Comparison of ENCODE assay signal across 9 cellular contexts in the genomic region with DNA sequence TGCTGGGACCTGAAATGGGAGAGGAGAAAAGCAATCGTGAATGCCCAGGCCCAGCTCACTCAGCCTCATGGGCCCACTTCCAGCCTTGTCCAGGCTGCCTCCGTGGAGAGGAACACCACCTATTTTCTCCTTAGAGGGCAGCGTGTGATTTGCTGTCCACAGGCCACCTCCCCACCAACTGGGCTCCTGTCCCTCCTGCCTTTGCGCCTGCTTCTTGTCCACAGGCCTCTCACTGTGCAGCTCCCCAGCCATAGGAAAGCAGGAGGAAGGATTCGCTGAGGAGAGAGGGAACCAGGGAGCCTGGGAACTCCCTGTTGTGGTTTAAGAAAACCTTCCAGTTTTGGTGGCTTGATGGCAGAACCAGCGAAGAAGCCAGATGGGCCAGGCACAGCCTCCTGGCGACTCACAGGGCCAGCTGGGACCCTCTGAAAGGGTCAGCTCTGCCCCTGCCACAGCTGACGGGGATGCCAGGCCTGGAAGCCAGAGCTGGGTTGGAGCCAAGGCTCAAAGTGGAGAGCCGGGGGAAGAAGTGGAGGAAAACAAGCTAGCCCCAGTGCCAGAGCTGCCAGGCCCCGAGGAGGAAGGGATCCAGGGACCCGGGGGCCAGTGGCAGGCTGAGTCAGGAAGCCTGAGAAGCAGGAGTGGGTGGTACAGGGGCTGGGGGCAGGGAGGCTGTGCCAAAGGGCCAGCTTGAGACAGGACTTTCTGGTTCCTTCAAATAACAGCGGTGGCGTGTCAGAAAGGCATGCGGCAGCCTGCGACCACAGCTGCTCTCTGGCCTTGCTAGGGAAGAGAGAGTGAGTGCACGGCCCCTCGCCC.
DNase-seq lines count a peak whose midpoint lies in the region; ATAC-seq and TF ChIP-seq lines count a peak whose summit lies in the region.
"Had no signal": no experiment of that assay in that cellular context is flagged by ENCODE, and none has a peak within 500 bp of the region (broad histone marks: within the 10 kb centered on the region; RNA-seq: fewer than 3 reads in every experiment).

No MANE protein-coding gene starts in this region.

- H3K4me3 ChIP-seq in NT2/D1 (ENCODE audit: insufficient read length, low read depth) = no peak overlapping the region

- ATAC-seq in GM19328 (IDR thresholded peaks at IDR 0.05; ENCODE audit: unreplicated experiment) = no peak
- ATAC-seq in GM19023 (IDR thresholded peaks at IDR 0.05; ENCODE audit: unreplicated experiment) = no peak
- no peak for ATAC-seq in GM21367 (IDR thresholded peaks at IDR 0.05; ENCODE audit: unreplicated experiment)

- H3K36me3 ChIP-seq in NT2/D1 (ENCODE audit: insufficient read depth, insufficient read length, low read length) = peaks cover 55% of the 10 kb centered on the region

- H3K27ac ChIP-seq in epithelial cell of prostate = peak overlapping the region; percentile 99

- DNase-seq in Ammon's horn (ENCODE audit: low spot score) = peak; percentile 66
- no peak for DNase-seq in NT2/D1 (ENCODE audit: low read depth, low spot score)
- no peak for DNase-seq in epithelial cell of prostate (ENCODE audit: low read depth, low spot score)
- no peak for DNase-seq in nephron progenitor cell
- DNase-seq in KG1 (lab: John Stamatoyannopoulos, UW) = no peak

- peaks cover 43% of the 10 kb centered on the region for H3K4me1 Mint-ChIP-seq in nephron progenitor cell

- H3K36me3 Mint-ChIP-seq in nephron progenitor cell (ENCODE audit: low read depth) = no peaks in the 10 kb centered on the region

- H3K27me3 Mint-ChIP-seq in nephron progenitor cell (ENCODE audit: low read depth, poor library complexity) = no peaks in the 10 kb centered on the region
- H3K27me3 Mint-ChIP-seq: activated naive CD4-positive, alpha-beta T cell treated with anti-CD3 and anti-CD28 coated beads, Interleukin-2, amount 50 U/mL, for 24 hours had no signal

- no peak for TF ChIP-seq CTCF in nephron progenitor cell (IDR thresholded peaks at IDR 0.05)

- H3K9ac ChIP-seq in NT2/D1 (ENCODE audit: insufficient read length, low read depth) = peak overlapping the region; percentile 11

- no peak overlapping the region for H3K4me3 Mint-ChIP-seq in nephron progenitor cell
- H3K4me3 Mint-ChIP-seq: activated naive CD4-positive, alpha-beta T cell treated with anti-CD3 and anti-CD28 coated beads, Interleukin-2, amount 50 U/mL, for 24 hours had no signal

- no peaks in the 10 kb centered on the region for H3K9me3 ChIP-seq in NT2/D1 (ENCODE audit: insufficient read depth, low read length)

- no peaks in the 10 kb centered on the region for H3K9me3 Mint-ChIP-seq in nephron progenitor cell
- H3K9me3 Mint-ChIP-seq: activated naive CD4-positive, alpha-beta T cell treated with anti-CD3 and anti-CD28 coated beads, Interleukin-2, amount 50 U/mL, for 24 hours had no signal

- H3K4me1 ChIP-seq in NT2/D1 (ENCODE audit: insufficient read depth, insufficient read length) = peaks cover 25% of the 10 kb centered on the region

- peak overlapping the region; percentile 89 for H3K27ac Mint-ChIP-seq in nephron progenitor cell
- H3K27ac Mint-ChIP-seq: activated naive CD4-positive, alpha-beta T cell treated with anti-CD3 and anti-CD28 coated beads, Interleukin-2, amount 50 U/mL, for 24 hours had no signal

- H3K27me3 ChIP-seq in NT2/D1 (ENCODE audit: insufficient read depth, insufficient read length) = no peaks in the 10 kb centered on the region
